In the genomic region with DNA sequence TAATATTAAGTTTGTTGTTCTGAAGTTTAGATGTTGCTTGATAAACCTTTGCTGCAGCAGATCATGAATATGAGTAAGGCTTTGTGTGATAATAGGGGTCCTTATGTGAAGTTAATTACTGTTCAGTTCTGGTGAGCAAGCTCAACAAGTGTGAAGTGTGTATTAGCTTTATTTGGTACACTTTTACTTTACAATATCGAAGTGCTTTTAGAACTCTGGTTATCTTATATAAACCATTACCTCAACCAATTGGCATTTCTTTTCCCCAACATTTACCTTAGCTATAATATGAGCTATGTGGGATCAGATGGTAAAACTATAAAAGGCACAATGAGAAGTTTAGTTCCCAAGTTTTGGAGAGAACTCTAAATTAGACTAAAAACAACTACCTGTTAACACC, we compare ENCODE assay signal across 16 cellular contexts.
A peak's percentile ranks its signal among the peaks of the same experiment; 100 is the strongest.
DNase-seq lines count a peak whose midpoint lies in the region; ATAC-seq and TF ChIP-seq lines count a peak whose summit lies in the region.
"Had no signal": no experiment of that assay in that cellular context is flagged by ENCODE, and none has a peak within 500 bp of the region (broad histone marks: within the 10 kb centered on the region; RNA-seq: fewer than 3 reads in every experiment).

No MANE protein-coding gene starts in this region.

- H3K36me3 Mint-ChIP-seq in chondrocyte (ENCODE audit: low read depth) (peaks cover 15% of the 10 kb centered on the region), progenitor cell of endocrine pancreas (ENCODE audit: insufficient read depth) (peaks cover 12% of the 10 kb centered on the region)

- no peak overlapping the region for H3K56ac ChIP-seq in IMR-90 (ENCODE audit: extremely low read depth, insufficient read depth, low read length)

- TF ChIP-seq POLR2A in IMR-90 (IDR thresholded peaks at IDR 0.05; ENCODE audit: low read depth, low read length) (no peak), body of pancreas (IDR thresholded peaks at IDR 0.05) (no peak)

- POLR2A ChIA-PET in IMR-90 (lab: Charles Lee; ENCODE audit: unreplicated experiment): no interaction called here

- H4K20me1 ChIP-seq in GM23248 (ENCODE audit: insufficient read depth) (no peaks in the 10 kb centered on the region), IMR-90 (ENCODE audit: insufficient read depth, low read length) (peaks cover 7% of the 10 kb centered on the region; the same call in 1 of the 2 replicates)

- ATAC-seq in IMR-90 (ENCODE audit: low read depth) (no peak), body of pancreas (no peak)
- ATAC-seq: CD8-positive, alpha-beta T cell had no signal

- H4K5ac ChIP-seq in IMR-90 (ENCODE audit: low read depth, low read length): no peak overlapping the region

- H3K27ac Mint-ChIP-seq in chondrocyte (ENCODE audit: unreplicated experiment) (peak overlapping the region; percentile 19), progenitor cell of endocrine pancreas (peak overlapping the region; percentile 25)
- H3K27ac Mint-ChIP-seq: B cell; CD8-positive, alpha-beta T cell had no signal

- intact Hi-C loops in IMR-90 (cut with micrococcal nuclease): loop anchor here (5.0 kb wide), 2 partner anchors 107 to 117 kb away; no protein-coding TSS in a partner anchor
- intact Hi-C loops in body of pancreas (cut with DNase I): no loop called here

- peaks cover 25% of the 10 kb centered on the region for H3F3A ChIP-seq in GM23248 (ENCODE audit: insufficient read depth)

- H4K8ac ChIP-seq in IMR-90 (ENCODE audit: low read depth in 2 of 2, low read length in 2 of 2): no peak overlapping the region

- no peak overlapping the region for H2AK9ac ChIP-seq in IMR-90 (replicated peaks; ENCODE audit: low read depth, low read length, poor library complexity)

- H3K27me3 Mint-ChIP-seq in chondrocyte (ENCODE audit: low read depth) (no peaks in the 10 kb centered on the region), progenitor cell of endocrine pancreas (no peaks in the 10 kb centered on the region)
- H3K27me3 Mint-ChIP-seq: B cell had no signal

- H3K36me3 ChIP-seq in GM23248 (ENCODE audit: low read depth) (peaks cover 25% of the 10 kb centered on the region; the same call in 1 of the 2 replicates), IMR-90 (ENCODE audit: control insufficient read depth, insufficient read depth, low read length) (peaks cover 12% of the 10 kb centered on the region), body of pancreas (replicated peaks in 1 of 2; ENCODE audit: insufficient read depth in 1 of 2, low read depth in 2 of 2) (peaks cover 8 to 12% of the 10 kb centered on the region in 2 donors)

- in situ Hi-C loops in GM23248 (cut with MboI) (no loop called here), IMR-90 (cut with MboI; ENCODE audit: low sequenced_read_pairs) (no loop called here)

- DNase-seq in GM23248 (no peak), IMR-90 (peak; percentile 26), chondrocyte (ENCODE audit: low spot score) (no peak), progenitor cell of endocrine pancreas (ENCODE audit: low spot score, unreplicated experiment) (no peak), NCI-H2171 (lab: John Stamatoyannopoulos, UW) (no peak), DMS79 (lab: John Stamatoyannopoulos, UW) (no peak), body of pancreas (no peak), Kasumi-1 (lab: John Stamatoyannopoulos, UW) (no peak)
- DNase-seq: Calu3; CD8-positive, alpha-beta T cell; DMS 273 treated with DMSO at 0.1 percent for 48 hours; DMS53; GDM1; HCEC 1CT had no signal

- TF ChIP-seq RAD21 in IMR-90 (IDR thresholded peaks at IDR 0.05; ENCODE audit: low read length): no peak

- H3K4me1 Mint-ChIP-seq in chondrocyte (ENCODE audit: low read depth): peaks cover 26% of the 10 kb centered on the region
- peaks cover 24% of the 10 kb centered on the region for H3K4me1 Mint-ChIP-seq in progenitor cell of endocrine pancreas (ENCODE audit: low read depth)
- H3K4me1 Mint-ChIP-seq: B cell had no signal

- H3K23ac ChIP-seq in IMR-90 (ENCODE audit: low read depth, low read length): peak overlapping the region; percentile 44; the same call in 1 of the 2 replicates

- H3K4me1 ChIP-seq in GM23248 (ENCODE audit: insufficient read depth) (peaks cover 27% of the 10 kb centered on the region), IMR-90 (ENCODE audit: control insufficient read depth, insufficient read depth, low read length) (peaks cover 9% of the 10 kb centered on the region), body of pancreas (no peaks in the 10 kb centered on the region)
- H3K4me1 ChIP-seq: BLaER1 treated with 17β-estradiol and CSF1 and Interleukin-3, amounts not matched to agents 10 nM and 100 nM had no signal

- dilution Hi-C loops in IMR-90 (cut with HindIII; ENCODE audit: low sequenced_read_pairs, unreplicated experiment): no loop called here

- H3K27me3 ChIP-seq in GM23248 (replicated peaks; ENCODE audit: insufficient read depth) (no peaks in the 10 kb centered on the region), IMR-90 (ENCODE audit: control insufficient read depth, insufficient read depth, low read length) (no peaks in the 10 kb centered on the region), body of pancreas (no peaks in the 10 kb centered on the region)
- H3K27me3 ChIP-seq: BLaER1 treated with 17β-estradiol and CSF1 and Interleukin-3, amounts not matched to agents 10 nM and 100 nM had no signal

- H3K9me2 ChIP-seq in GM23248 (ENCODE audit: insufficient read depth): no peaks in the 10 kb centered on the region

- H3K79me1 ChIP-seq in IMR-90 (ENCODE audit: low read depth in 1 of 2, low read length in 2 of 2): peaks cover 21 to 47% of the 10 kb centered on the region in 2 experiments

- no peak overlapping the region for H2BK120ac ChIP-seq in IMR-90 (ENCODE audit: low read depth, low read length)

- H3K4me3 Mint-ChIP-seq in chondrocyte (ENCODE audit: unreplicated experiment) (no peak overlapping the region), progenitor cell of endocrine pancreas (ENCODE audit: low read depth) (no peak overlapping the region)
- H3K4me3 Mint-ChIP-seq: B cell; CD8-positive, alpha-beta T cell had no signal

- 0 out of 2 replicates have a peak overlapping the region, but pooled peaks have one; percentile 72 for H3K14ac ChIP-seq in IMR-90 (replicated peaks; ENCODE audit: low read depth, low read length)

- H3K9ac ChIP-seq in GM23248 (no peak overlapping the region), IMR-90 (ENCODE audit: low read depth, low read length) (no peak overlapping the region)
- H3K9ac ChIP-seq: BLaER1 treated with 17β-estradiol and CSF1 and Interleukin-3, amounts not matched to agents 10 nM and 100 nM had no signal

- no peak for TF ChIP-seq CTCF in IMR-90 (conservative IDR thresholded peaks at IDR 0.05; ENCODE audit: low read depth, low read length)
- no peak for TF ChIP-seq CTCF in chondrocyte (IDR thresholded peaks at IDR 0.05)
- TF ChIP-seq CTCF in progenitor cell of endocrine pancreas (IDR thresholded peaks at IDR 0.05; ENCODE audit: unreplicated experiment): no peak
- TF ChIP-seq CTCF in body of pancreas (IDR thresholded peaks at IDR 0.05): no peak

- peaks cover 48% of the 10 kb centered on the region for H3K79me2 ChIP-seq in GM23248 (ENCODE audit: insufficient read depth)

- no peak overlapping the region for H2BK5ac ChIP-seq in IMR-90 (ENCODE audit: low read depth, low read length, poor library complexity, severe bottlenecking)

- peaks cover 3% of the 10 kb centered on the region for H3K9me1 ChIP-seq in IMR-90 (ENCODE audit: insufficient read depth, low read length)

- CTCF ChIA-PET in IMR-90 (lab: Yijun Ruan, JAX): no interaction called here

- no peak overlapping the region for H3K18ac ChIP-seq in IMR-90 (ENCODE audit: low read depth, low read length)

- H3K4me3 ChIP-seq in GM23248 (no peak overlapping the region), IMR-90 (ENCODE audit: insufficient read depth, low read depth, low read length) (no peak overlapping the region), body of pancreas (no peak overlapping the region)
- H3K4me3 ChIP-seq: BLaER1 treated with 17β-estradiol and CSF1 and Interleukin-3, amounts not matched to agents 10 nM and 100 nM had no signal

- no peak overlapping the region for H4K91ac ChIP-seq in IMR-90 (ENCODE audit: insufficient read depth, low read depth, low read length)

- BruUV-seq in IMR-90 (replicated peaks; lab: Mats Ljungman, UMichigan): no TSS peak

- peak overlapping the region; percentile 76 for H3K4ac ChIP-seq in IMR-90 (ENCODE audit: low read depth, low read length)

- H3K4me2 ChIP-seq in GM23248 (ENCODE audit: unreplicated experiment): peak overlapping the region; percentile 3
- no peak overlapping the region for H3K4me2 ChIP-seq in IMR-90 (ENCODE audit: low read depth, low read length)
- H3K4me2 ChIP-seq: BLaER1 treated with 17β-estradiol and CSF1 and Interleukin-3, amounts not matched to agents 10 nM and 100 nM had no signal

- no peak overlapping the region for H2AK5ac ChIP-seq in IMR-90 (ENCODE audit: low read depth, low read length)

- no peak overlapping the region for H2AFZ ChIP-seq in GM23248
- H2AFZ ChIP-seq in IMR-90 (replicated peaks; ENCODE audit: low read length, poor library complexity): no peak overlapping the region

- no peaks in the 10 kb centered on the region for H3K9me3 Mint-ChIP-seq in chondrocyte (ENCODE audit: low read depth)
- no peaks in the 10 kb centered on the region for H3K9me3 Mint-ChIP-seq in progenitor cell of endocrine pancreas (ENCODE audit: low read depth)
- H3K9me3 Mint-ChIP-seq: CD8-positive, alpha-beta T cell had no signal

- WGBS in GM23248 (ENCODE audit: low coverage in 1 of 2, low lambda C conversion rate in 2 of 2, missing lambda C conversion rate in 2 of 2), 2 experiments: 97 to 100% methylated on average over 1 of the region's 1 CpG
- WGBS in IMR-90 (ENCODE audit: extremely low coverage in 2 of 2, insufficient read length in 1 of 2), 2 experiments: no CpG with 5 or more reads among the region's 1 CpG
- WGBS in body of pancreas, 2 donors: 31 to 43% methylated on average over 1 of the region's 1 CpG

- H2BK20ac ChIP-seq in IMR-90 (ENCODE audit: low read depth, low read length): no peak overlapping the region

- H3K27ac ChIP-seq in GM23248 (peak overlapping the region; percentile 68; the same call in 1 of the 2 replicates), IMR-90 (ENCODE audit: insufficient read depth, low read length) (no peak overlapping the region), body of pancreas (no peak overlapping the region)
- H3K27ac ChIP-seq: BLaER1 treated with 17β-estradiol and CSF1 and Interleukin-3, amounts not matched to agents 10 nM and 100 nM had no signal

- no peaks in the 10 kb centered on the region for H3K9me3 ChIP-seq in GM23248 (ENCODE audit: low read depth)
- no peaks in the 10 kb centered on the region for H3K9me3 ChIP-seq in IMR-90 (ENCODE audit: control insufficient read depth, insufficient read depth, low read length)
- H3K9me3 ChIP-seq in body of pancreas: no peaks in the 10 kb centered on the region
- H3K9me3 ChIP-seq: BLaER1 treated with 17β-estradiol and CSF1 and Interleukin-3, amounts not matched to agents 10 nM and 100 nM had no signal

- no peak overlapping the region for H2BK15ac ChIP-seq in IMR-90 (ENCODE audit: low read depth, low read length)

TF ChIP-seq in IMR-90, 13 proteins besides CTCF, POLR2A, EP300 and RAD21 (continues in another document):
- TF ChIP-seq MAFK (IDR thresholded peaks at IDR 0.05; ENCODE audit: low read depth, low read length) (no peak), MXI1 (IDR thresholded peaks at IDR 0.05; ENCODE audit: borderline replicate concordance, low read depth, low read length) (no peak), BHLHE40 (IDR thresholded peaks at IDR 0.05; ENCODE audit: low read depth, low read length) (no peak), CHD1 (IDR thresholded peaks at IDR 0.05; ENCODE audit: low read depth, low read length) (no peak)
